Comparison of ENCODE assay signal across 13 cellular contexts in the genomic region with DNA sequence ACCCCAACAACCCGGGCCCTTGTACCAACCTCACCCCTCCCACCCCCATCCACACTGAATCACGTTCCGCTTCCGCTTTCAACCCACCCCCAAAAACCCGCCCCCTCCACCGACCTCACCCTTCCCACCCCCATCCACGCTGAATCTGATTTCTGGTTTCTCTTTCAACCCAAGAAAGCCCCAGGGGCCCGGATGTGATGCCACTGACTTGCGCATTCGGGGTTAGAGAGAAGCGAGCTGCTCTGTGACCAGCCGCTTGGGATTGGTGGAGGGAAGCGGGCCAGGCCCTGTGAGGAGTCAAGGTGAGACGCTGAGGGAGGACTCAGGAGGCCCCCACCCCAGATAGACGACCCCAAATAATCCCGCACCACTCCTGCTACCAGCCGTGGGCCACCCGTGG. TPM values are rescaled to one million over a fixed set of nuclear protein-coding genes. Genes with fewer than 3 reads are reported as not detected.
"Had no signal": no experiment of that assay in that cellular context is flagged by ENCODE, and none has a peak within 500 bp of the region (broad histone marks: within the 10 kb centered on the region; RNA-seq: fewer than 3 reads in every experiment).

No MANE protein-coding gene starts in this region.

RNA-seq across cellular contexts. Expression of a gene that starts 6.0 kb away (rescaled TPM):
- total RNA-seq: activated B cell treated with CpG ODN at 0.5 μM for 24 hours; activated CD4-positive, alpha-beta memory T cell treated with anti-CD3 and anti-CD28 coated beads for 36 hours; activated CD4-positive, alpha-beta memory T cell treated with anti-CD3 and anti-CD28 coated beads, Interleukin-2, amount 10 ng/mL, durations not matched to agents 7 days and 5 days; activated CD4-positive, alpha-beta T cell treated with anti-CD3 and anti-CD28 coated beads for 36 hours; activated CD4-positive, alpha-beta T cell treated with anti-CD3 and anti-CD28 coated beads, Interleukin-2, amount 10 ng/mL, durations not matched to agents 24 days and 14 days; activated CD4-positive, alpha-beta T cell treated with anti-CD3 and anti-CD28 coated beads, Interleukin-2, amount 10 ng/mL, durations not matched to agents 7 days and 5 days; activated CD8-positive, alpha-beta memory T cell treated with anti-CD3 and anti-CD28 coated beads for 36 hours; activated CD8-positive, alpha-beta memory T cell treated with anti-CD3 and anti-CD28 coated beads, Interleukin-2, amount 10 ng/mL, durations not matched to agents 7 days and 5 days; activated CD8-positive, alpha-beta T cell treated with anti-CD3 and anti-CD28 coated beads for 36 hours; activated CD8-positive, alpha-beta T cell treated with anti-CD3 and anti-CD28 coated beads, Interleukin-2, amount 10 ng/mL, durations not matched to agents 7 days and 5 days; T-helper 1 cell treated with Interleukin-12 subunit alpha and Interleukin-12 subunit beta and Interleukin-4 antibody, amounts not matched to agents 30 ng/mL and 1 ng/mL, for 36 hours; T-helper 17 cell; T-helper 2 cell treated with Interferon-gamma antibody and Interleukin-4, amounts not matched to agents 100 ng/mL and 5 ng/mL, for 36 hours had no signal

RNA-seq across cellular contexts. Expression of a gene that starts 55.7 kb away (rescaled TPM):
- total RNA-seq: activated B cell treated with CpG ODN at 0.5 μM for 24 hours; activated CD4-positive, alpha-beta memory T cell treated with anti-CD3 and anti-CD28 coated beads for 36 hours; activated CD4-positive, alpha-beta memory T cell treated with anti-CD3 and anti-CD28 coated beads, Interleukin-2, amount 10 ng/mL, durations not matched to agents 7 days and 5 days; activated CD4-positive, alpha-beta T cell treated with anti-CD3 and anti-CD28 coated beads for 36 hours; activated CD4-positive, alpha-beta T cell treated with anti-CD3 and anti-CD28 coated beads, Interleukin-2, amount 10 ng/mL, durations not matched to agents 24 days and 14 days; activated CD4-positive, alpha-beta T cell treated with anti-CD3 and anti-CD28 coated beads, Interleukin-2, amount 10 ng/mL, durations not matched to agents 7 days and 5 days; activated CD8-positive, alpha-beta memory T cell treated with anti-CD3 and anti-CD28 coated beads for 36 hours; activated CD8-positive, alpha-beta memory T cell treated with anti-CD3 and anti-CD28 coated beads, Interleukin-2, amount 10 ng/mL, durations not matched to agents 7 days and 5 days; activated CD8-positive, alpha-beta T cell treated with anti-CD3 and anti-CD28 coated beads for 36 hours; activated CD8-positive, alpha-beta T cell treated with anti-CD3 and anti-CD28 coated beads, Interleukin-2, amount 10 ng/mL, durations not matched to agents 7 days and 5 days; T-helper 1 cell treated with Interleukin-12 subunit alpha and Interleukin-12 subunit beta and Interleukin-4 antibody, amounts not matched to agents 30 ng/mL and 1 ng/mL, for 36 hours; T-helper 2 cell treated with Interferon-gamma antibody and Interleukin-4, amounts not matched to agents 100 ng/mL and 5 ng/mL, for 36 hours had no signal
